ENCODE assay signal across 8 cellular contexts in the genomic region with DNA sequence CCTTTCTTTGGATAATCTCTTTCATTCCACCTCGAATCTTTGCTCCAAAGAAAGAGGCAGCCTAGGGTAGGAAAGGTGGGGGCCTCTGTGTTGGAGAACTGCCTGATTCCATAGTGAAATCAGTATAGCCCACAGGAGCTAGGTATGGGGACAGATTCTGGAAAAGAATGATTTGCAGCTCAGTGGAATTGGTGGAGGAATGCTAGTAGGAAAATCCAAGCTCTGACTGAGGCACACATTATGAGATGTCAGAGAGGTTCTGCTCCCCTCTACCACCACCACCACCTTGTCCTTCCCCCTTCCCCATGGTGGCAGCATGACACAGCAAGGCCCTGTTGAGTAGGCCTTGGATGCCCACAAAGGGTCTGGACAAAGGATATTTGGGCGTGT. TPM values are rescaled to one million over a fixed set of nuclear protein-coding genes. Genes with fewer than 3 reads are reported as not detected.
DNase-seq lines count a peak whose midpoint lies in the region; ATAC-seq, FAIRE-seq and TF ChIP-seq lines count a peak whose summit lies in the region.

No MANE protein-coding gene starts in this region.

- H3K4me3 Mint-ChIP-seq in astrocyte (ENCODE audit: unreplicated experiment) (peak overlapping the region; percentile 95), nephron progenitor cell (peak overlapping the region; percentile 87)

- peak overlapping the region; percentile 94 for H3K27ac ChIP-seq in DND-41 (ENCODE audit: low read length)
- peak overlapping the region; percentile 94 for H3K27ac ChIP-seq in astrocyte (ENCODE audit: low read depth, low read length)

- FAIRE-seq in astrocyte (lab: Jason Lieb, UNC): no peak
- FAIRE-seq in D721Med (lab: Jason Lieb, UNC): no peak

- TF ChIP-seq CTCF in DND-41 (IDR thresholded peaks at IDR 0.05; ENCODE audit: borderline replicate concordance, extremely low read depth, low read length, poor library complexity, severe bottlenecking) (no peak), astrocyte (IDR thresholded peaks at IDR 0.05; ENCODE audit: insufficient read depth, low read depth, low read length) (no peak), nephron progenitor cell (IDR thresholded peaks at IDR 0.05) (no peak), D721Med (IDR thresholded peaks at IDR 0.05; ENCODE audit: insufficient read depth, missing control alignments) (no peak)

- H3K4me2 ChIP-seq in DND-41 (ENCODE audit: insufficient read depth, low read length): peak overlapping the region; percentile 79
- H3K4me2 ChIP-seq in astrocyte (ENCODE audit: low read length): peak overlapping the region; percentile 99

- H3K36me3 ChIP-seq in DND-41 (ENCODE audit: insufficient read depth, low read length) (peaks cover 39% of the 10 kb centered on the region), MG63 (peaks cover 26% of the 10 kb centered on the region), astrocyte (ENCODE audit: insufficient read depth, low read length) (peaks cover 14% of the 10 kb centered on the region)

- H3K27me3 ChIP-seq in DND-41 (ENCODE audit: insufficient read depth, low read length, poor library complexity) (no peaks in the 10 kb centered on the region), MG63 (no peaks in the 10 kb centered on the region), astrocyte (ENCODE audit: insufficient read depth, low read length) (no peaks in the 10 kb centered on the region)

- H3K9me3 Mint-ChIP-seq in astrocyte (ENCODE audit: unreplicated experiment): no peaks in the 10 kb centered on the region
- no peaks in the 10 kb centered on the region for H3K9me3 Mint-ChIP-seq in nephron progenitor cell

- peak; percentile 62 for DNase-seq in DND-41
- DNase-seq in MG63: peak; percentile 14
- DNase-seq in astrocyte (ENCODE audit: low read depth): peak; percentile 34
- no peak for DNase-seq in nephron progenitor cell
- no peak for DNase-seq in D721Med (ENCODE audit: insufficient read length, low spot score)
- no peak for DNase-seq in COLO829 (ENCODE audit: low spot score)

- H4K20me1 ChIP-seq in DND-41 (ENCODE audit: insufficient read depth, low read length) (peaks cover 18% of the 10 kb centered on the region), astrocyte (ENCODE audit: insufficient read depth, low read length) (peaks cover 56% of the 10 kb centered on the region)

- peak overlapping the region; percentile 96 for H3K27ac Mint-ChIP-seq in astrocyte (ENCODE audit: unreplicated experiment)
- peak overlapping the region; percentile 77 for H3K27ac Mint-ChIP-seq in nephron progenitor cell

- ATAC-seq in DND-41 (ENCODE audit: insufficient read depth, low read depth) (peak; percentile 21; the same call in 2 of the 3 replicates), GM18517 (IDR thresholded peaks at IDR 0.05; ENCODE audit: unreplicated experiment) (no peak), HG03280 (IDR thresholded peaks at IDR 0.05; ENCODE audit: unreplicated experiment) (no peak)

- peaks cover 83% of the 10 kb centered on the region for H3K4me1 ChIP-seq in DND-41 (ENCODE audit: insufficient read depth, low read length)
- peaks cover 31% of the 10 kb centered on the region for H3K4me1 ChIP-seq in astrocyte (ENCODE audit: insufficient read depth, low read length)

- H3K4me1 Mint-ChIP-seq in astrocyte (ENCODE audit: low read depth, unreplicated experiment) (peaks cover 33% of the 10 kb centered on the region), nephron progenitor cell (peaks cover 70% of the 10 kb centered on the region)

- H2AFZ ChIP-seq in DND-41 (ENCODE audit: low read depth, low read length): peak overlapping the region; percentile 93
- H2AFZ ChIP-seq in astrocyte (ENCODE audit: low read depth, low read length): no peak overlapping the region

- peak overlapping the region; percentile 57 to 92 for H3K4me3 ChIP-seq in DND-41 (ENCODE audit: low read depth in 1 of 2, low read length in 2 of 2)
- peak overlapping the region; percentile 98 for H3K4me3 ChIP-seq in MG63
- peak overlapping the region; percentile 93 for H3K4me3 ChIP-seq in astrocyte (ENCODE audit: insufficient read depth, low read depth, low read length)

- H3K9ac ChIP-seq in DND-41 (ENCODE audit: low read depth, low read length) (peak overlapping the region; percentile 89), astrocyte (ENCODE audit: low read length) (peak overlapping the region; percentile 98)

- H3K27me3 Mint-ChIP-seq in astrocyte (ENCODE audit: low read depth, unreplicated experiment) (no peaks in the 10 kb centered on the region), nephron progenitor cell (ENCODE audit: low read depth, poor library complexity) (no peaks in the 10 kb centered on the region)

- H3K79me2 ChIP-seq in DND-41 (ENCODE audit: insufficient read depth, low read length) (peaks cover 99% of the 10 kb centered on the region), astrocyte (ENCODE audit: insufficient read depth, low read length) (peaks cover 98% of the 10 kb centered on the region)

- H3K9me3 ChIP-seq in DND-41 (ENCODE audit: insufficient read depth, low read length, severe bottlenecking): no peaks in the 10 kb centered on the region
- H3K9me3 ChIP-seq in MG63: no peaks in the 10 kb centered on the region
- no peaks in the 10 kb centered on the region for H3K9me3 ChIP-seq in astrocyte (ENCODE audit: insufficient read depth, low read depth, low read length)

- peaks cover 15% of the 10 kb centered on the region for H3K36me3 Mint-ChIP-seq in astrocyte (ENCODE audit: low read depth, unreplicated experiment)
- peaks cover 36% of the 10 kb centered on the region for H3K36me3 Mint-ChIP-seq in nephron progenitor cell (ENCODE audit: low read depth)

RNA-seq across cellular contexts. Expression of a gene that starts 0.8 kb away (rescaled TPM):
- total RNA-seq in MG63 (2014; rRNA removed; shearing (Covaris generic); ENCODE audit: low replicate concordance): 6.8 and 11.5 TPM in 2 replicates
- 69.3 and 77.4 TPM in 2 replicates for total RNA-seq in astrocyte

RNA-seq across cellular contexts. Expression of a gene that starts 1.6 kb away (rescaled TPM):
- total RNA-seq in MG63 (2014; rRNA removed; shearing (Covaris generic); ENCODE audit: low replicate concordance): 39.9 and 44.1 TPM in 2 replicates
- total RNA-seq in astrocyte: 107 and 116 TPM in 2 replicates

RNA-seq across cellular contexts. Expression of a gene that starts 9.6 kb away (rescaled TPM):
- total RNA-seq in MG63 (2014; rRNA removed; shearing (Covaris generic); ENCODE audit: low replicate concordance): 2.2 and 13.6 TPM in 2 replicates
- 3.6 and 3.8 TPM in 2 replicates for total RNA-seq in astrocyte

RNA-seq across cellular contexts. Expression of a gene that starts 13.5 kb away (rescaled TPM):
- 1.1 TPM in 1 of 2 replicates, not detected in the other for total RNA-seq in MG63 (2014; rRNA removed; shearing (Covaris generic); ENCODE audit: low replicate concordance)
- total RNA-seq in astrocyte: 1.3 and 1.7 TPM in 2 replicates

RNA-seq across cellular contexts. Expression of a gene that starts 24.6 kb away (rescaled TPM):
- 0.20 and 5.5 TPM in 2 replicates for total RNA-seq in MG63 (2014; rRNA removed; shearing (Covaris generic); ENCODE audit: low replicate concordance)
- 0.29 and 0.73 TPM in 2 replicates for total RNA-seq in astrocyte

Comparison
In these comparisons a context has a peak if more than half of its experiments do, and no peak if none do; other contexts are left out.
1. DNase-seq: peak in DND-41 (single experiment), MG63 (single experiment) and astrocyte (single experiment); none in nephron progenitor cell (single experiment), D721Med (single experiment) and COLO829 (single experiment).
2. Peak in every context shown above with its lines, with median percentiles within 50 percentile points of each other: H3K4me3 ChIP-seq.